In genomic region chr2:226791056-226791486, GRCh38 we compare ENCODE assay signal across 8 cellular contexts. TPM values are rescaled to one million over a fixed set of nuclear protein-coding genes. Genes with fewer than 3 reads are reported as not detected.
DNase-seq lines count a peak whose midpoint lies in the region; ATAC-seq, FAIRE-seq and TF ChIP-seq lines count a peak whose summit lies in the region.

No MANE protein-coding gene starts in this region.

- TF ChIP-seq RAD21 in GM12878 (IDR thresholded peaks at IDR 0.05; ENCODE audit: insufficient read depth, low read depth, low read length) = no peak

- no peaks in the 10 kb centered on the region for H3K27me3 ChIP-seq in CD4-positive, alpha-beta T cell (ENCODE audit: control insufficient read depth, insufficient read depth, low read length)
- no peaks in the 10 kb centered on the region for H3K27me3 ChIP-seq in GM12878 (replicated peaks in 1 of 2; ENCODE audit: control insufficient read depth in 2 of 2, insufficient read depth in 2 of 2, low read length in 1 of 2)
- H3K27me3 ChIP-seq in iPS-20b (ENCODE audit: insufficient read depth, low read length) = no peaks in the 10 kb centered on the region

- RAD21 ChIA-PET in GM12878 (lab: Charles Lee; ENCODE audit: unreplicated experiment) = interaction anchor here (1.0 kb wide), 1 partner anchor 12 kb away, joined by 3 read pairs; no protein-coding TSS in a partner anchor

- H3K9ac ChIP-seq in GM12878 (ENCODE audit: control insufficient read depth, insufficient read depth, low read length) (peak overlapping the region; percentile 90; the same call in 1 of the 2 replicates), iPS-20b (ENCODE audit: low read depth, low read length) (peak overlapping the region; percentile 79)

- peak in 2 of 10 experiments; percentile 54 to 71 for DNase-seq in CD4-positive, alpha-beta T cell
- DNase-seq in NCI-H345 treated with DMSO at 0.1 percent for 48 hours (lab: John Stamatoyannopoulos, UW; ENCODE audit: unreplicated experiment) = peak; percentile 34
- DNase-seq in GM12878 (ENCODE audit: low read depth, low spot score) = peak; percentile 30
- no peak for DNase-seq in stimulated activated CD4-positive, alpha-beta T cell treated with anti-CD3 and anti-CD28 coated beads, Interleukin-4, amount 100 ng/mL, for 24 hours

- H3K9me3 ChIP-seq in CD4-positive, alpha-beta T cell (ENCODE audit: control insufficient read depth, low read length) = no peaks in the 10 kb centered on the region
- H3K9me3 ChIP-seq in GM12878 (replicated peaks; ENCODE audit: control insufficient read depth, insufficient read depth, low read length) (no peaks in the 10 kb centered on the region), iPS-20b (ENCODE audit: insufficient read depth, low read depth, low read length) (no peaks in the 10 kb centered on the region)

- CTCF ChIA-PET in CD4-positive, alpha-beta T cell (lab: Charles Lee) = interaction anchor here (1.2 to 3.1 kb wide), 2 partner anchors 9 to 12 kb away, joined by 6 to 13 read pairs; partner anchors contain the start of gene IRS1
- CTCF ChIA-PET in GM12878 (lab: Yijun Ruan, JAX) = interaction anchor here (0.9 to 4.4 kb wide), 3 partner anchors 9 to 18 kb away, joined by 3 to 16 read pairs (median 4); no protein-coding TSS in a partner anchor

- no peak for FAIRE-seq in GM12878 (lab: Jason Lieb, UNC)

- H3K79me2 ChIP-seq in GM12878 (ENCODE audit: control insufficient read depth, insufficient read depth, low read length) = no peaks in the 10 kb centered on the region

- H4K20me1 ChIP-seq in GM12878 (ENCODE audit: control insufficient read depth, insufficient read depth) = no peaks in the 10 kb centered on the region

- in situ Hi-C loops in GM12878 (cut with MboI) = no loop called here

- intact Hi-C loops in CD4-positive, alpha-beta T cell (cut with DNase I, micrococcal nuclease) = loop anchor here (1.0 to 10.0 kb wide), 5 partner anchors 10 to 1506 kb away; partner anchors contain the start of genes MFF (in 1 of the 2) and RHBDD1 (in 1 of the 2)
- intact Hi-C loops in GM12878 (cut with micrococcal nuclease; ENCODE audit: unreplicated experiment) = no loop called here

- 4% methylated on average over 24 of the region's 24 CpGs for WGBS in GM12878 (ENCODE audit: insufficient coverage, insufficient replicate concordance, low lambda C conversion rate, missing lambda C conversion rate)

- peak overlapping the region; percentile 97 for H3K27ac Mint-ChIP-seq in CD4-positive, alpha-beta T cell

- peak overlapping the region; percentile 97 for H2AFZ ChIP-seq in GM12878 (ENCODE audit: control insufficient read depth, low read depth, low read length)

- peaks cover 5% of the 10 kb centered on the region for H3K36me3 Mint-ChIP-seq in CD4-positive, alpha-beta T cell (ENCODE audit: low read depth)

- H3K27ac ChIP-seq in CD4-positive, alpha-beta T cell (ENCODE audit: low read depth, low read length) = peak overlapping the region; percentile 88
- peak overlapping the region; percentile 81 for H3K27ac ChIP-seq in GM12878 (ENCODE audit: control insufficient read depth, insufficient read depth)
- H3K27ac ChIP-seq in iPS-20b (ENCODE audit: low read length) = peak overlapping the region; percentile 87
- H3K27ac ChIP-seq in skin epidermis = peak overlapping the region in 20 of 21 experiments; percentile 78 to 97 (median 90)

- POLR2A ChIA-PET in CD4-positive, alpha-beta T cell (lab: Charles Lee) = interaction anchor here (1.3 to 3.8 kb wide), 5 partner anchors 9 to 45 kb away, joined by 4 to 25 read pairs (median 17); partner anchors contain the start of genes IRS1 and RHBDD1
- POLR2A ChIA-PET in GM12878 (lab: Charles Lee) = interaction anchor here (2.3 kb wide), 1 partner anchor 18 kb away, joined by 10 read pairs; no protein-coding TSS in a partner anchor

- H3K4me2 ChIP-seq in GM12878 (ENCODE audit: control insufficient read depth, insufficient read depth) = peak overlapping the region; percentile 97

- H3K9me3 Mint-ChIP-seq in CD4-positive, alpha-beta T cell = no peaks in the 10 kb centered on the region

- no peak for TF ChIP-seq POLR2A in GM12878 (IDR thresholded peaks at IDR 0.05; ENCODE audit: low read depth, low read length)

- peak overlapping the region; percentile 97 for H3K4me3 Mint-ChIP-seq in CD4-positive, alpha-beta T cell

- peak; percentile 67 for ATAC-seq in CD4-positive, alpha-beta T cell (ENCODE audit: poor library complexity)
- ATAC-seq in GM18867 (IDR thresholded peaks at IDR 0.05; ENCODE audit: unreplicated experiment) (peak; percentile 71), HG03039 (IDR thresholded peaks at IDR 0.05; ENCODE audit: unreplicated experiment) (peak; percentile 41), GM12878 (peak; percentile 70)

- peaks cover 31% of the 10 kb centered on the region for H3K4me1 Mint-ChIP-seq in CD4-positive, alpha-beta T cell (ENCODE audit: low read depth)

- BruUV-seq in GM12878 (replicated peaks; lab: Mats Ljungman, UMichigan) = no TSS peak

- no peak for TF ChIP-seq EP300 in GM12878 (IDR thresholded peaks at IDR 0.05; ENCODE audit: borderline replicate concordance in 1 of 2, control insufficient read depth in 1 of 2, low read depth in 2 of 2, low read length in 2 of 2)

- peaks cover 6% of the 10 kb centered on the region for H3K4me1 ChIP-seq in GM12878 (ENCODE audit: control insufficient read depth, insufficient read depth, low read length)
- H3K4me1 ChIP-seq in iPS-20b (ENCODE audit: insufficient read depth, low read length) = peaks cover 34% of the 10 kb centered on the region; the same call in 1 of the 2 replicates

- no peak for TF ChIP-seq CTCF in CD4-positive, alpha-beta T cell (IDR thresholded peaks at IDR 0.05)
- TF ChIP-seq CTCF in GM12878 (IDR thresholded peaks at IDR 0.05 in 2 of 3, conservative IDR thresholded peaks at IDR 0.05 in 1 of 3; ENCODE audit: control insufficient read depth in 2 of 3, extremely low read depth in 1 of 3, insufficient read depth in 1 of 3, low read depth in 3 of 3, low read length in 3 of 3) = no peak

- no peaks in the 10 kb centered on the region for H3K36me3 ChIP-seq in GM12878 (ENCODE audit: control insufficient read depth in 2 of 2, insufficient read depth in 2 of 2, low read length in 1 of 2)
- H3K36me3 ChIP-seq in iPS-20b (ENCODE audit: insufficient read depth, low read depth, low read length) = peaks cover 15% of the 10 kb centered on the region

- H3K27me3 Mint-ChIP-seq in CD4-positive, alpha-beta T cell = no peaks in the 10 kb centered on the region

- SMC1A ChIA-PET in GM12878 (lab: Charles Lee; ENCODE audit: uncharacterized antibody, unreplicated experiment) = interaction anchor here (1.2 to 5.3 kb wide), 2 partner anchors 16 to 20 kb away, joined by 4 to 26 read pairs; no protein-coding TSS in a partner anchor

- H3K4me3 ChIP-seq in GM12878 (peak overlapping the region; percentile 63), iPS-20b (ENCODE audit: low read length) (peak overlapping the region; percentile 66), skin epidermis (peak overlapping the region; percentile 44 to 81 (median 53))

TF ChIP-seq in GM12878, 131 proteins besides CTCF, POLR2A, EP300 and RAD21 (continues in another document):
- TF ChIP-seq PBX3 (IDR thresholded peaks at IDR 0.05; ENCODE audit: insufficient replicate concordance, low read depth, low read length) = no peak

RNA-seq across cellular contexts. Expression of gene IRS1, which starts 8.5 kb away (rescaled TPM):
- total RNA-seq in CD4-positive, alpha-beta T cell = 1 to 10 TPM; 2.9 TPM
- 0.10 and 0.23 TPM in 2 replicates for total RNA-seq in GM12878 (2013; cell fraction: nucleolus; rRNA removed)
- total RNA-seq in GM12878 (2014; rRNA removed) (0.54 and 0.73 TPM in 2 replicates), GM12878 (2014; rRNA removed; fragmentation: Illumina TruSeq; extraction: Trizol) (0.40 and 0.46 TPM in 2 replicates), GM12878 (2021) (1.7 TPM in 2 replicates)
- polyA plus RNA-seq in GM12878 (2011; ENCODE audit: low read depth) = 0.03 TPM
- polyA plus RNA-seq in GM12878 (2011; rRNA removed) (0.07 and 0.08 TPM in 2 replicates), GM12878 (2014; fragmentation: Illumina TruSeq; extraction: Trizol) (0.11 and 0.28 TPM in 2 replicates), GM12878 (2014; fragmentation: Nextera tagmentation; extraction: Ambion mirVana) (under 1 TPM; 0.03 to 0.13 TPM), GM12878 (2014; rRNA removed) (0.48 and 0.87 TPM in 2 replicates), GM12878 (2016; fragmentation: Nextera tagmentation; extraction: Ambion mirVana) (under 1 TPM; 0.25 to 0.43 TPM)
- polyA plus RNA-seq in GM12878 (2011; cell fraction: cytosol; rRNA removed) = 0.10 and 0.25 TPM in 2 replicates
- 0.39 and 0.51 TPM in 2 replicates for polyA plus RNA-seq in GM12878 (2011; cell fraction: nucleus; rRNA removed)
- polyA plus RNA-seq in GM12878 (2012) = 0.14 and 0.45 TPM in 2 replicates
- polyA minus RNA-seq in GM12878 (2011; rRNA and poly(A)+ RNA removed) = 0.22 and 0.52 TPM in 2 replicates
- polyA minus RNA-seq in GM12878 (2011; cell fraction: cytosol; rRNA and poly(A)+ RNA removed) = 0.13 and 0.21 TPM in 2 replicates
- 0.48 and 1.1 TPM in 2 replicates for polyA minus RNA-seq in GM12878 (2011; cell fraction: nucleus; rRNA and poly(A)+ RNA removed)

RNA-seq across cellular contexts. Expression of gene RHBDD1, which starts 44.8 kb away (rescaled TPM):
- total RNA-seq in CD4-positive, alpha-beta T cell = 10 to 100 TPM; 43.8 to 47.1 TPM
- 230 and 231 TPM in 2 replicates for total RNA-seq in GM12878 (2013; cell fraction: nucleolus; rRNA removed)
- total RNA-seq in GM12878 (2014; rRNA removed) (7.5 and 11.3 TPM in 2 replicates), GM12878 (2014; rRNA removed; fragmentation: Illumina TruSeq; extraction: Trizol) (14.3 and 17.1 TPM in 2 replicates), GM12878 (2021) (25.7 and 29.0 TPM in 2 replicates)
- 11.7 TPM for polyA plus RNA-seq in GM12878 (2011; ENCODE audit: low read depth)
- polyA plus RNA-seq in GM12878 (2011; rRNA removed) (35.6 and 36.4 TPM in 2 replicates), GM12878 (2014; fragmentation: Illumina TruSeq; extraction: Trizol) (15.0 and 23.8 TPM in 2 replicates), GM12878 (2014; fragmentation: Nextera tagmentation; extraction: Ambion mirVana) (1 to 10 TPM; 7.1 to 7.3 TPM), GM12878 (2014; rRNA removed) (10.1 and 12.9 TPM in 2 replicates), GM12878 (2016; fragmentation: Nextera tagmentation; extraction: Ambion mirVana) (10 to 100 TPM; 23.4 to 27.4 TPM)
- polyA plus RNA-seq in GM12878 (2011; cell fraction: cytosol; rRNA removed) = 15.0 and 18.9 TPM in 2 replicates
- 22.2 and 35.0 TPM in 2 replicates for polyA plus RNA-seq in GM12878 (2011; cell fraction: nucleus; rRNA removed)
- 13.7 and 15.5 TPM in 2 replicates for polyA plus RNA-seq in GM12878 (2012)
- 95.4 and 140 TPM in 2 replicates for polyA minus RNA-seq in GM12878 (2011; rRNA and poly(A)+ RNA removed)
- polyA minus RNA-seq in GM12878 (2011; cell fraction: cytosol; rRNA and poly(A)+ RNA removed) = 20.8 and 32.3 TPM in 2 replicates
- polyA minus RNA-seq in GM12878 (2011; cell fraction: nucleus; rRNA and poly(A)+ RNA removed) = 68.9 and 77.6 TPM in 2 replicates
